11 cellular contexts compared by ENCODE assay signal in the genomic region with DNA sequence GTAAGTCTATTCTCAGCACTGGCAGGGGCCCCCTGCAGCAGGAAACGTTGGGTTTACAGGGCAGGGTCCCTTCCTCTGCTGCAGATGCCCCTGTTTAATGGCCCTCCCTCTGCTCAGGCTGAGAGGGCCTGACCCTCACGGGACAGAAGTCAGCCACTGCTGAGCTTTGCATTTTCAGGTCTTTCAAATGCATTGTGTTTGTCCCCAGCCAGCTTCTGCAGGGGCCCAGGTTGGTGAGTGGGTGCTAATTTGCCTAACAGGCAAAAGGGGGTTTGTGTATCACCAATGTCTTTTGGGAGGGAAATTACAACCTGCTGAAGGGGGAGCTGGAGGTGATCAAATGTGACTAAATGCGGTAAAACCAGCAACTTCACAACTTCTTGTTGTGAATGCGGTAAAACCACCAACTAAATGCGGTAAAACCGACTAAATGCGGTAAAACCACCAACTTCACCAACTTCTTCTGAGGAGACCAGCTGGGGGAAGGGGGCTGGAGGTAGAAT.
DNase-seq lines count a peak whose midpoint lies in the region; ATAC-seq and TF ChIP-seq lines count a peak whose summit lies in the region.
"Had no signal": no experiment of that assay in that cellular context is flagged by ENCODE, and none has a peak within 500 bp of the region (broad histone marks: within the 10 kb centered on the region; RNA-seq: fewer than 3 reads in every experiment).

No MANE protein-coding gene starts in this region.

- ATAC-seq in GM18858 (IDR thresholded peaks at IDR 0.05; ENCODE audit: unreplicated experiment) (peak; percentile 40), GM21619 (IDR thresholded peaks at IDR 0.05; ENCODE audit: unreplicated experiment) (peak; percentile 37), HG03558 (IDR thresholded peaks at IDR 0.05; ENCODE audit: extremely low read depth, unreplicated experiment) (peak; percentile 23)

- H3K27ac Mint-ChIP-seq in nephron progenitor cell = no peak overlapping the region
- H3K27ac Mint-ChIP-seq: activated naive CD8-positive, alpha-beta T cell; mesothelial cell of epicardium had no signal

- no peaks in the 10 kb centered on the region for H3K9me3 Mint-ChIP-seq in nephron progenitor cell
- H3K9me3 Mint-ChIP-seq: mesothelial cell of epicardium had no signal

- no peaks in the 10 kb centered on the region for H3K36me3 Mint-ChIP-seq in nephron progenitor cell (ENCODE audit: low read depth)
- H3K36me3 Mint-ChIP-seq: activated naive CD8-positive, alpha-beta T cell; mesothelial cell of epicardium had no signal

- DNase-seq in AG08396 (ENCODE audit: low spot score) (no peak), nephron progenitor cell (no peak), NCI-H2029 (lab: John Stamatoyannopoulos, UW) (no peak)
- DNase-seq in activated CD4-positive, alpha-beta T cell treated with anti-CD3 and anti-CD28 coated beads for 1 hour = no peak

- H3K4me3 Mint-ChIP-seq in nephron progenitor cell = no peak overlapping the region
- H3K4me3 Mint-ChIP-seq: activated naive CD8-positive, alpha-beta T cell; mesothelial cell of epicardium had no signal

- no peaks in the 10 kb centered on the region for H3K36me3 ChIP-seq in iPS-20b (ENCODE audit: insufficient read depth, low read depth, low read length)

- H3K4me1 ChIP-seq in iPS-20b (ENCODE audit: insufficient read depth, low read length) = peaks cover 23% of the 10 kb centered on the region; the same call in 1 of the 2 replicates

- no peaks in the 10 kb centered on the region for H3K27me3 ChIP-seq in iPS-20b (ENCODE audit: insufficient read depth, low read length)

- peaks cover 8% of the 10 kb centered on the region for H3K27me3 Mint-ChIP-seq in nephron progenitor cell (ENCODE audit: low read depth, poor library complexity)
- H3K27me3 Mint-ChIP-seq: activated naive CD8-positive, alpha-beta T cell had no signal

- H3K27ac ChIP-seq in iPS-20b (ENCODE audit: low read length) = peak overlapping the region; percentile 15
- H3K27ac ChIP-seq: SK-N-MC had no signal

- H3K9me3 ChIP-seq in iPS-20b (ENCODE audit: insufficient read depth, low read depth, low read length) = no peaks in the 10 kb centered on the region

- H3K9ac ChIP-seq in iPS-20b (ENCODE audit: low read depth, low read length) = peak overlapping the region; percentile 23; the same call in 1 of the 2 replicates

- H3K4me1 Mint-ChIP-seq in nephron progenitor cell = peaks cover 41% of the 10 kb centered on the region

- peak overlapping the region; percentile 2; the same call in 1 of the 2 replicates for H3K4me3 ChIP-seq in iPS-20b (ENCODE audit: low read length)
- H3K4me3 ChIP-seq: SK-N-MC had no signal

- TF ChIP-seq CTCF in nephron progenitor cell (IDR thresholded peaks at IDR 0.05) = no peak
